Comparison of ENCODE assay signal across 25 cellular contexts in genomic region chr3:41579861-41580260, GRCh38.
DNase-seq lines count a peak whose midpoint lies in the region; ATAC-seq, FAIRE-seq and TF ChIP-seq lines count a peak whose summit lies in the region.
"Had no signal": no experiment of that assay in that cellular context is flagged by ENCODE, and none has a peak within 500 bp of the region (broad histone marks: within the 10 kb centered on the region; RNA-seq: fewer than 3 reads in every experiment).

No MANE protein-coding gene starts in this region.

- peak overlapping the region; percentile 11 for H2BK5ac ChIP-seq in mesenchymal stem cell (ENCODE audit: low read depth, low read length, poor library complexity, severe bottlenecking)

- DNase-seq in Ammon's horn (ENCODE audit: low spot score) (peak; percentile 18), GM12891 (ENCODE audit: insufficient read length, low spot score) (peak; percentile 18), astrocyte (ENCODE audit: low read depth) (no peak), mesenchymal stem cell (no peak), pancreas (no peak), mucosa of descending colon (no peak), RWPE1 (ENCODE audit: low spot score) (no peak)
- DNase-seq in activated CD4-positive, alpha-beta T cell treated with anti-CD3 and anti-CD28 coated beads, Interleukin-2, amount 50 U/mL, for 4 hours = no peak
- DNase-seq: CD4-positive, alpha-beta T cell; NCI-H1048; NCI-H1417; NCI-H1694; NCI-H2029 treated with DMSO at 0.1 percent for 48 hours; NCI-H2227 treated with DMSO at 0.1 percent for 48 hours; NCI-H69; OCI-M1; Peyer's patch; SIG-M5 had no signal

- H3K27me3 Mint-ChIP-seq in astrocyte (ENCODE audit: low read depth, unreplicated experiment) = no peaks in the 10 kb centered on the region
- H3K27me3 Mint-ChIP-seq: CD4-positive, alpha-beta T cell; IgD-negative memory B cell had no signal

- H3K4me1 ChIP-seq in astrocyte (ENCODE audit: insufficient read depth, low read length) (no peaks in the 10 kb centered on the region), mesenchymal stem cell (ENCODE audit: control insufficient read depth, insufficient read depth, low read depth, low read length) (peaks cover 12% of the 10 kb centered on the region), pancreas (no peaks in the 10 kb centered on the region), mucosa of descending colon (ENCODE audit: low read depth) (no peaks in the 10 kb centered on the region)

- H2AFZ ChIP-seq in astrocyte (ENCODE audit: low read depth, low read length) = no peak overlapping the region
- H2AFZ ChIP-seq in mesenchymal stem cell (ENCODE audit: low read depth, low read length) = no peak overlapping the region

- peak overlapping the region; percentile 15 for H2AK5ac ChIP-seq in mesenchymal stem cell (ENCODE audit: low read length, severe bottlenecking)

- H4K8ac ChIP-seq in mesenchymal stem cell (ENCODE audit: low read length) = no peak overlapping the region

- no peak overlapping the region for H3K27ac ChIP-seq in astrocyte (ENCODE audit: low read depth, low read length)
- H3K27ac ChIP-seq in mesenchymal stem cell (ENCODE audit: low read length, poor library complexity, severe bottlenecking) = peak overlapping the region; percentile 51
- H3K27ac ChIP-seq in pancreas = no peak overlapping the region
- H3K27ac ChIP-seq in RWPE1 = no peak overlapping the region
- H3K27ac ChIP-seq: BLaER1 treated with 17β-estradiol and CSF1 and Interleukin-3, amounts not matched to agents 10 nM and 100 nM; GM23248; HL-60; KMS-11; Peyer's patch; SK-N-MC had no signal

- peak overlapping the region; percentile 82 for H3K27ac Mint-ChIP-seq in astrocyte (ENCODE audit: unreplicated experiment)
- H3K27ac Mint-ChIP-seq: CD4-positive, alpha-beta T cell; IgD-negative memory B cell had no signal

- H2BK15ac ChIP-seq in mesenchymal stem cell (ENCODE audit: low read depth, poor library complexity, severe bottlenecking) = no peak overlapping the region

- H3K4me3 ChIP-seq in astrocyte (ENCODE audit: insufficient read depth, low read depth, low read length) = no peak overlapping the region
- no peak overlapping the region for H3K4me3 ChIP-seq in mesenchymal stem cell (ENCODE audit: insufficient read depth in 1 of 2, low read depth in 1 of 2, low read length in 2 of 2)
- H3K4me3 ChIP-seq in pancreas = no peak overlapping the region
- no peak overlapping the region for H3K4me3 ChIP-seq in mucosa of descending colon
- H3K4me3 ChIP-seq: BLaER1 treated with 17β-estradiol and CSF1 and Interleukin-3, amounts not matched to agents 10 nM and 100 nM; GM23248; Peyer's patch; SK-N-MC had no signal

- H3K36me3 Mint-ChIP-seq in astrocyte (ENCODE audit: low read depth, unreplicated experiment) = peaks cover 1% of the 10 kb centered on the region
- H3K36me3 Mint-ChIP-seq: IgD-negative memory B cell had no signal

- POLR2A ChIA-PET in RWPE1 (lab: Yijun Ruan, JAX; ENCODE audit: low non-redundant PET) = no interaction called here

- no peaks in the 10 kb centered on the region for H3K36me3 ChIP-seq in astrocyte (ENCODE audit: insufficient read depth, low read length)
- no peaks in the 10 kb centered on the region for H3K36me3 ChIP-seq in mesenchymal stem cell (ENCODE audit: control insufficient read depth in 1 of 2, insufficient read depth in 2 of 2, low read depth in 1 of 2, low read length in 2 of 2)
- no peaks in the 10 kb centered on the region for H3K36me3 ChIP-seq in pancreas
- no peaks in the 10 kb centered on the region for H3K36me3 ChIP-seq in mucosa of descending colon (ENCODE audit: low read depth)
- H3K36me3 ChIP-seq: BLaER1 treated with 17β-estradiol and CSF1 and Interleukin-3, amounts not matched to agents 10 nM and 100 nM; Peyer's patch had no signal

- ATAC-seq in pancreas = no peak
- no peak for ATAC-seq in mucosa of descending colon

- H3K4me2 ChIP-seq in astrocyte (ENCODE audit: low read length) (no peak overlapping the region), mesenchymal stem cell (ENCODE audit: low read length, poor library complexity, severe bottlenecking) (no peak overlapping the region)
- H3K4me2 ChIP-seq: BLaER1 treated with 17β-estradiol and CSF1 and Interleukin-3, amounts not matched to agents 10 nM and 100 nM; KMS-11 had no signal

- H3K4me1 Mint-ChIP-seq in astrocyte (ENCODE audit: low read depth, unreplicated experiment) = peaks cover 16% of the 10 kb centered on the region

- TF ChIP-seq CTCF in astrocyte (IDR thresholded peaks at IDR 0.05; ENCODE audit: insufficient read depth, low read depth, low read length) (no peak), pancreas (IDR thresholded peaks at IDR 0.05) (no peak), mucosa of descending colon (IDR thresholded peaks at IDR 0.05) (no peak), RWPE1 (conservative IDR thresholded peaks at IDR 0.05; ENCODE audit: low read depth) (no peak)

- intact Hi-C loops in pancreas (cut with DNase I) (no loop called here), mucosa of descending colon (cut with DNase I, micrococcal nuclease) (no loop called here)

- CTCF ChIA-PET in RWPE1 (lab: Yijun Ruan, JAX) = no interaction called here

- H3K79me1 ChIP-seq in mesenchymal stem cell (replicated peaks; ENCODE audit: low read length, poor library complexity, severe bottlenecking) = no peaks in the 10 kb centered on the region

- H4K91ac ChIP-seq in mesenchymal stem cell (ENCODE audit: low read length) = no peak overlapping the region

- no peak overlapping the region for H3K18ac ChIP-seq in mesenchymal stem cell (ENCODE audit: low read depth in 1 of 2, low read length in 2 of 2)

- H2BK120ac ChIP-seq in mesenchymal stem cell (ENCODE audit: low read depth, low read length) = no peak overlapping the region

- H3K14ac ChIP-seq in mesenchymal stem cell (ENCODE audit: low read length in 2 of 2) = no peak overlapping the region

- H3K27me3 ChIP-seq in astrocyte (ENCODE audit: insufficient read depth, low read length) = no peaks in the 10 kb centered on the region
- H3K27me3 ChIP-seq in mesenchymal stem cell (ENCODE audit: control insufficient read depth in 1 of 2, insufficient read depth in 1 of 2, low read length in 2 of 2) = no peaks in the 10 kb centered on the region
- no peaks in the 10 kb centered on the region for H3K27me3 ChIP-seq in pancreas
- H3K27me3 ChIP-seq: BLaER1 treated with 17β-estradiol and CSF1 and Interleukin-3, amounts not matched to agents 10 nM and 100 nM; Peyer's patch had no signal

- H3K79me2 ChIP-seq in astrocyte (ENCODE audit: insufficient read depth, low read length) = no peaks in the 10 kb centered on the region

- H4K20me1 ChIP-seq in astrocyte (ENCODE audit: insufficient read depth, low read length) = no peaks in the 10 kb centered on the region
- H4K20me1 ChIP-seq: BLaER1 treated with 17β-estradiol and CSF1 and Interleukin-3, amounts not matched to agents 10 nM and 100 nM had no signal

- TF ChIP-seq POLR2A in GM12891 (IDR thresholded peaks at IDR 0.05; ENCODE audit: low read depth, low read length) = no peak

- H2BK12ac ChIP-seq in mesenchymal stem cell (ENCODE audit: low read length in 2 of 2) = no peak overlapping the region

- H3K9me3 Mint-ChIP-seq in astrocyte (ENCODE audit: unreplicated experiment) = peaks cover 2% of the 10 kb centered on the region
- H3K9me3 Mint-ChIP-seq: CD4-positive, alpha-beta T cell; IgD-negative memory B cell had no signal

- H3K9ac ChIP-seq in astrocyte (ENCODE audit: low read length) = no peak overlapping the region
- H3K9ac ChIP-seq in mesenchymal stem cell (ENCODE audit: low read length) = no peak overlapping the region
- H3K9ac ChIP-seq: BLaER1 treated with 17β-estradiol and CSF1 and Interleukin-3, amounts not matched to agents 10 nM and 100 nM; GM23248; KMS-11 had no signal

- H3K4ac ChIP-seq in mesenchymal stem cell (ENCODE audit: low read depth in 1 of 2, low read length in 2 of 2) = no peak overlapping the region

- WGBS in mesenchymal stem cell = 90% methylated on average over 6 of the region's 6 CpGs
- 88 to 93% methylated on average over 6 of the region's 6 CpGs for WGBS in pancreas, 2 donors

- no peak overlapping the region for H3K23ac ChIP-seq in mesenchymal stem cell (ENCODE audit: low read length in 2 of 2)

- FAIRE-seq in GM12891 (lab: Jason Lieb, UNC) = no peak
- FAIRE-seq in astrocyte (lab: Jason Lieb, UNC) = no peak
- no peak for FAIRE-seq in pancreas (lab: Jason Lieb, UNC)
- FAIRE-seq: D721Med had no signal

- H3K9me3 ChIP-seq in astrocyte (ENCODE audit: insufficient read depth, low read depth, low read length) = no peaks in the 10 kb centered on the region
- H3K9me3 ChIP-seq in mesenchymal stem cell (ENCODE audit: control insufficient read depth, low read length) = no peaks in the 10 kb centered on the region
- no peaks in the 10 kb centered on the region for H3K9me3 ChIP-seq in pancreas
- H3K9me3 ChIP-seq in mucosa of descending colon = no peaks in the 10 kb centered on the region
- H3K9me3 ChIP-seq: Peyer's patch had no signal

- no peak overlapping the region for H3K4me3 Mint-ChIP-seq in astrocyte (ENCODE audit: unreplicated experiment)
- H3K4me3 Mint-ChIP-seq: CD4-positive, alpha-beta T cell had no signal

TF ChIP-seq in GM12891, 5 proteins besides CTCF, POLR2A, EP300 and RAD21:
- TF ChIP-seq PAX5 (IDR thresholded peaks at IDR 0.05; ENCODE audit: insufficient read depth, low read length, severe bottlenecking) = no peak
- no peak for TF ChIP-seq TAF1 (IDR thresholded peaks at IDR 0.05; ENCODE audit: low read depth, low read length)
- no peak for TF ChIP-seq SPI1 (IDR thresholded peaks at IDR 0.05; ENCODE audit: low read depth, low read length)
- TF ChIP-seq POLR2AphosphoS5 (IDR thresholded peaks at IDR 0.05; ENCODE audit: low read depth, low read length) = no peak
- TF ChIP-seq POU2F2 (IDR thresholded peaks at IDR 0.05; ENCODE audit: low read depth, low read length) = no peak

Comparison
In these comparisons a context has a peak if more than half of its experiments do, and no peak if none do; other contexts are left out.
1. DNase-seq: peak in Ammon's horn (single experiment) and GM12891 (single experiment); none in astrocyte (single experiment), mesenchymal stem cell (single experiment), pancreas (0 of 6), activated CD4-positive, alpha-beta T cell treated with anti-CD3 and anti-CD28 coated beads, Interleukin-2, amount 50 U/mL, for 4 hours (0 of 2), mucosa of descending colon (0 of 3) and RWPE1 (single experiment).